ENCODE assay signal across 19 cellular contexts in genomic region chr20:62942456-62942855, GRCh38. TPM values are rescaled to one million over a fixed set of nuclear protein-coding genes. Genes with fewer than 3 reads are reported as not detected.
A peak's percentile ranks its signal among the peaks of the same experiment; 100 is the strongest.
DNase-seq lines count a peak whose midpoint lies in the region; ATAC-seq and TF ChIP-seq lines count a peak whose summit lies in the region.
"Had no signal": no experiment of that assay in that cellular context is flagged by ENCODE, and none has a peak within 500 bp of the region (broad histone marks: within the 10 kb centered on the region; RNA-seq: fewer than 3 reads in every experiment).

No MANE protein-coding gene starts in this region.

- peak overlapping the region; percentile 30 for H3K9ac ChIP-seq in adipocyte (ENCODE audit: low read length)

- 34 to 55% methylated on average over 2 of the region's 2 CpGs for WGBS in heart right ventricle, 2 donors

- TF ChIP-seq CTCF in heart right ventricle (IDR thresholded peaks at IDR 0.05) (no peak), osteoblast (IDR thresholded peaks at IDR 0.05; ENCODE audit: extremely low read depth, low read depth, low read length) (no peak), upper lobe of right lung (IDR thresholded peaks at IDR 0.05) (no peak)

- no peak overlapping the region for H3K4me2 ChIP-seq in osteoblast (ENCODE audit: insufficient read depth, low read length)
- H3K4me2 ChIP-seq: BLaER1 treated with 17β-estradiol and CSF1 and Interleukin-3, amounts not matched to agents 10 nM and 100 nM had no signal

- H3K27ac ChIP-seq in heart right ventricle (peak overlapping the region in 2 of 10 donors; percentile 11 to 28), osteoblast (ENCODE audit: low read depth, low read length) (no peak overlapping the region), upper lobe of right lung (no peak overlapping the region)
- H3K27ac ChIP-seq: BLaER1 treated with 17β-estradiol and CSF1 and Interleukin-3, amounts not matched to agents 10 nM and 100 nM; SJCRH30 had no signal

- H3K4me3 ChIP-seq in heart right ventricle (no peak overlapping the region), adipocyte (ENCODE audit: low read length) (no peak overlapping the region), osteoblast (ENCODE audit: insufficient read depth, low read length) (no peak overlapping the region), upper lobe of right lung (no peak overlapping the region)
- H3K4me3 ChIP-seq: BLaER1 treated with 17β-estradiol and CSF1 and Interleukin-3, amounts not matched to agents 10 nM and 100 nM; SJCRH30 had no signal

- H3K27me3 ChIP-seq in heart right ventricle (no peaks in the 10 kb centered on the region), adipocyte (replicated peaks; ENCODE audit: control insufficient read depth, insufficient read depth, low read length) (no peaks in the 10 kb centered on the region), osteoblast (ENCODE audit: insufficient read depth, low read length) (no peaks in the 10 kb centered on the region), upper lobe of right lung (no peaks in the 10 kb centered on the region)
- H3K27me3 ChIP-seq: BLaER1 treated with 17β-estradiol and CSF1 and Interleukin-3, amounts not matched to agents 10 nM and 100 nM; SJCRH30 had no signal

- peaks cover 87% of the 10 kb centered on the region for H3K79me2 ChIP-seq in osteoblast (ENCODE audit: insufficient read depth, low read length)

- DNase-seq in cardiac septum (ENCODE audit: low spot score): peak; percentile 55
- no peak for DNase-seq in heart right ventricle
- no peak for DNase-seq in adipocyte (ENCODE audit: low read depth)
- peak; percentile 69 for DNase-seq in osteoblast (ENCODE audit: insufficient read length, low spot score, missing footprints)
- peak; percentile 27 for DNase-seq in upper lobe of right lung
- DNase-seq in erythroblast (lab: John Stamatoyannopoulos, UW): no peak
- no peak for DNase-seq in 8988T
- no peak for DNase-seq in SHP77 treated with DMSO at 0.1 percent for 48 hours (lab: John Stamatoyannopoulos, UW)
- DNase-seq: Calu3; CD8-positive, alpha-beta T cell; GF-D8; HCEC 1CT; Kasumi-1; MM.1S; NCI-H1092 treated with DMSO at 0.1 percent for 48 hours; NCI-H748 treated with DMSO at 0.1 percent for 48 hours; NK-92 treated with Interleukin-12 subunit alpha and Interleukin-12 subunit beta, amount 100 ng/mL, for 24 hours; SJCRH30 had no signal

- H3K36me3 ChIP-seq in heart right ventricle (peaks cover 0 to 67% (median 38%) of the 10 kb centered on the region in 9 donors), adipocyte (ENCODE audit: control insufficient read depth, insufficient read depth, low read length, severe bottlenecking) (peaks cover 43% of the 10 kb centered on the region), osteoblast (ENCODE audit: insufficient read depth, low read length) (peaks cover 65% of the 10 kb centered on the region), upper lobe of right lung (peaks cover 62% of the 10 kb centered on the region)

- no peak overlapping the region for H2AFZ ChIP-seq in osteoblast (ENCODE audit: low read length)

- H3K9me3 ChIP-seq in heart right ventricle: no peaks in the 10 kb centered on the region
- H3K9me3 ChIP-seq in adipocyte (ENCODE audit: control insufficient read depth, low read length): no peaks in the 10 kb centered on the region
- no peaks in the 10 kb centered on the region for H3K9me3 ChIP-seq in osteoblast (ENCODE audit: low read depth, low read length)
- no peaks in the 10 kb centered on the region for H3K9me3 ChIP-seq in upper lobe of right lung
- H3K9me3 ChIP-seq: BLaER1 treated with 17β-estradiol and CSF1 and Interleukin-3, amounts not matched to agents 10 nM and 100 nM; SJCRH30 had no signal

- peaks cover 9 to 67% (median 51%) of the 10 kb centered on the region in 9 donors for H3K4me1 ChIP-seq in heart right ventricle
- H3K4me1 ChIP-seq in adipocyte (ENCODE audit: control insufficient read depth, insufficient read depth, low read length): peaks cover 27% of the 10 kb centered on the region
- peaks cover 10% of the 10 kb centered on the region for H3K4me1 ChIP-seq in osteoblast (ENCODE audit: insufficient read depth, low read length)
- H3K4me1 ChIP-seq in upper lobe of right lung: peaks cover 12% of the 10 kb centered on the region

- intact Hi-C loops in cardiac septum (cut with DNase I) (no loop called here), heart right ventricle (cut with DNase I) (no loop called here), upper lobe of right lung (cut with DNase I) (no loop called here)

- peaks cover 48% of the 10 kb centered on the region for H4K20me1 ChIP-seq in osteoblast (ENCODE audit: insufficient read depth, low read length)

- no peak for ATAC-seq in heart right ventricle
- no peak for ATAC-seq in upper lobe of right lung
- ATAC-seq: CD8-positive, alpha-beta T cell had no signal

- TF ChIP-seq POLR2A in erythroblast (IDR thresholded peaks at IDR 0.05; ENCODE audit: low read length): no peak

RNA-seq across cellular contexts. Expression of gene GID8, which starts 4.5 kb away (rescaled TPM):
- total RNA-seq in cardiac septum (16.4 TPM), heart right ventricle (10 to 100 TPM; 13.7 to 19.9 (median 16.7) TPM), osteoblast (34.4 and 37.1 TPM in 2 replicates), upper lobe of right lung (27.4 TPM)
- polyA plus RNA-seq in heart right ventricle: 10 to 100 TPM in 1 of 2 donors, 1 to 10 TPM in 1; 7.0 to 10.2 TPM

RNA-seq across cellular contexts. Expression of gene SLC17A9, which starts 10.1 kb away (rescaled TPM):
- 1.7 TPM for total RNA-seq in cardiac septum
- 1 to 10 TPM in 4 of 10 donors, under 1 TPM in 6; 0.19 to 3.6 (median 0.62) TPM for total RNA-seq in heart right ventricle
- polyA plus RNA-seq in heart right ventricle: 1 to 10 TPM; 2.3 to 8.3 TPM
- total RNA-seq in osteoblast: 5.6 and 6.5 TPM in 2 replicates
- total RNA-seq in upper lobe of right lung: 15.2 TPM

RNA-seq across cellular contexts. Expression of gene DIDO1, which starts 16.2 kb away (rescaled TPM):
- 38.9 TPM for total RNA-seq in cardiac septum
- 10 to 100 TPM; 31.4 to 44.6 (median 37.6) TPM for total RNA-seq in heart right ventricle
- polyA plus RNA-seq in heart right ventricle: 10 to 100 TPM; 16.0 to 21.9 TPM
- 44.8 and 46.3 TPM in 2 replicates for total RNA-seq in osteoblast
- total RNA-seq in upper lobe of right lung: 55.5 TPM

Comparison
In these comparisons a context has a peak if more than half of its experiments do, and no peak if none do; other contexts are left out.
1. DNase-seq: peak in cardiac septum (single experiment), osteoblast (single experiment) and upper lobe of right lung (single experiment); none in heart right ventricle (0 of 2), adipocyte (single experiment), erythroblast (0 of 2), 8988T (single experiment) and SHP77 treated with DMSO at 0.1 percent for 48 hours (single experiment).